ENCODE assay signal across 13 cellular contexts in genomic region chr7:29620531-29620930, GRCh38. TPM values are rescaled to one million over a fixed set of nuclear protein-coding genes. Genes with fewer than 3 reads are reported as not detected.
A peak's percentile ranks its signal among the peaks of the same experiment; 100 is the strongest.
DNase-seq lines count a peak whose midpoint lies in the region; ATAC-seq, FAIRE-seq and TF ChIP-seq lines count a peak whose summit lies in the region.
"Had no signal": no experiment of that assay in that cellular context is flagged by ENCODE, and none has a peak within 500 bp of the region (broad histone marks: within the 10 kb centered on the region; RNA-seq: fewer than 3 reads in every experiment).

No MANE protein-coding gene starts in this region.

- H3K36me3 ChIP-seq in bronchial epithelial cell (ENCODE audit: control insufficient read depth, insufficient read depth, low read length) = no peaks in the 10 kb centered on the region
- H3K36me3 ChIP-seq in OCI-LY7 (ENCODE audit: insufficient read depth, low read length) = no peaks in the 10 kb centered on the region

- POLR2A ChIA-PET in OCI-LY7 (lab: Charles Lee) = interaction anchor here (0.6 to 1.5 kb wide), 2 partner anchors 16 to 445 kb away, joined by 4 read pairs; no protein-coding TSS in a partner anchor

- H3K9me2 ChIP-seq in OCI-LY7 (ENCODE audit: insufficient read depth, low read length) = no peaks in the 10 kb centered on the region

- H3K9me3 ChIP-seq in OCI-LY7 (ENCODE audit: low read length) = no peaks in the 10 kb centered on the region

- no peaks in the 10 kb centered on the region for H4K20me1 ChIP-seq in OCI-LY7 (ENCODE audit: insufficient read depth, low read length)

- H3K4me3 ChIP-seq in bronchial epithelial cell (ENCODE audit: low read depth, low read length) (no peak overlapping the region), OCI-LY7 (ENCODE audit: low read depth, low read length, poor library complexity, severe bottlenecking) (no peak overlapping the region)

- ATAC-seq in GM21390 (IDR thresholded peaks at IDR 0.05; ENCODE audit: unreplicated experiment) = no peak

- BruUV-seq in OCI-LY7 (replicated peaks; lab: Mats Ljungman, UMichigan) = no TSS peak

- H3K27ac ChIP-seq in OCI-LY7 (ENCODE audit: low read depth, low read length, poor library complexity, severe bottlenecking) = no peak overlapping the region
- H3K27ac ChIP-seq: RWPE1 had no signal

- H3K27me3 ChIP-seq in bronchial epithelial cell (ENCODE audit: control insufficient read depth, insufficient read depth, low read length) = no peaks in the 10 kb centered on the region

- no peak overlapping the region for H3K4me2 ChIP-seq in OCI-LY7 (ENCODE audit: low read length)

- no peaks in the 10 kb centered on the region for H3K4me1 ChIP-seq in OCI-LY7 (ENCODE audit: insufficient read depth, low read length, poor library complexity, severe bottlenecking)

- FAIRE-seq in bronchial epithelial cell (lab: Jason Lieb, UNC) = peak; percentile 83

- CTCF ChIA-PET in OCI-LY7 (lab: Charles Lee; ENCODE audit: unreplicated experiment) = no interaction called here

- intact Hi-C loops in OCI-LY7 (cut with micrococcal nuclease; ENCODE audit: unreplicated experiment) = no loop called here

- no peaks in the 10 kb centered on the region for H3K79me2 ChIP-seq in OCI-LY7 (ENCODE audit: insufficient read depth, low read depth, low read length)

- no peak overlapping the region for H2AFZ ChIP-seq in OCI-LY7 (ENCODE audit: low read length)

- DNase-seq in DMS53 (lab: John Stamatoyannopoulos, UW) (peak; percentile 71), NCI-H146 treated with DMSO at 0.1 percent for 48 hours (lab: John Stamatoyannopoulos, UW; ENCODE audit: unreplicated experiment) (peak; percentile 83), NCI-H82 treated with DMSO at 0.1 percent for 48 hours (lab: John Stamatoyannopoulos, UW; ENCODE audit: unreplicated experiment) (peak; percentile 100), bronchial epithelial cell (ENCODE audit: low read depth) (peak; percentile 12), COLO829 (ENCODE audit: low spot score) (no peak), AG20443 (ENCODE audit: low spot score) (no peak), OCI-LY7 (ENCODE audit: low spot score) (no peak)
- DNase-seq: AML-193, COR-L47, NCI-H1436 treated with DMSO at 0.1 percent for 48 hours, NCI-H345 had no signal

- TF ChIP-seq CTCF in bronchial epithelial cell (IDR thresholded peaks at IDR 0.05; ENCODE audit: insufficient read depth, low read length, severe bottlenecking) = no peak
- no peak for TF ChIP-seq CTCF in OCI-LY7 (conservative IDR thresholded peaks at IDR 0.05; ENCODE audit: low read length)

RNA-seq across cellular contexts. Expression of gene PRR15, which starts 56.9 kb away (rescaled TPM):
- 1.9 and 2.1 TPM in 2 replicates for total RNA-seq in bronchial epithelial cell
- not detected in 2 replicates for total RNA-seq in OCI-LY7 (2014; rRNA removed; shearing (Covaris generic))
- not detected in 2 replicates for total RNA-seq in OCI-LY7 (2022)

Comparison
In these comparisons a context has a peak if more than half of its experiments do, and no peak if none do; other contexts are left out.
1. DNase-seq: peak in DMS53 (single experiment), NCI-H146 treated with DMSO at 0.1 percent for 48 hours (single experiment), NCI-H82 treated with DMSO at 0.1 percent for 48 hours (single experiment) and bronchial epithelial cell (single experiment); none in COLO829 (single experiment), AG20443 (single experiment) and OCI-LY7 (single experiment).